10 cellular contexts compared by ENCODE assay signal in the genomic region with DNA sequence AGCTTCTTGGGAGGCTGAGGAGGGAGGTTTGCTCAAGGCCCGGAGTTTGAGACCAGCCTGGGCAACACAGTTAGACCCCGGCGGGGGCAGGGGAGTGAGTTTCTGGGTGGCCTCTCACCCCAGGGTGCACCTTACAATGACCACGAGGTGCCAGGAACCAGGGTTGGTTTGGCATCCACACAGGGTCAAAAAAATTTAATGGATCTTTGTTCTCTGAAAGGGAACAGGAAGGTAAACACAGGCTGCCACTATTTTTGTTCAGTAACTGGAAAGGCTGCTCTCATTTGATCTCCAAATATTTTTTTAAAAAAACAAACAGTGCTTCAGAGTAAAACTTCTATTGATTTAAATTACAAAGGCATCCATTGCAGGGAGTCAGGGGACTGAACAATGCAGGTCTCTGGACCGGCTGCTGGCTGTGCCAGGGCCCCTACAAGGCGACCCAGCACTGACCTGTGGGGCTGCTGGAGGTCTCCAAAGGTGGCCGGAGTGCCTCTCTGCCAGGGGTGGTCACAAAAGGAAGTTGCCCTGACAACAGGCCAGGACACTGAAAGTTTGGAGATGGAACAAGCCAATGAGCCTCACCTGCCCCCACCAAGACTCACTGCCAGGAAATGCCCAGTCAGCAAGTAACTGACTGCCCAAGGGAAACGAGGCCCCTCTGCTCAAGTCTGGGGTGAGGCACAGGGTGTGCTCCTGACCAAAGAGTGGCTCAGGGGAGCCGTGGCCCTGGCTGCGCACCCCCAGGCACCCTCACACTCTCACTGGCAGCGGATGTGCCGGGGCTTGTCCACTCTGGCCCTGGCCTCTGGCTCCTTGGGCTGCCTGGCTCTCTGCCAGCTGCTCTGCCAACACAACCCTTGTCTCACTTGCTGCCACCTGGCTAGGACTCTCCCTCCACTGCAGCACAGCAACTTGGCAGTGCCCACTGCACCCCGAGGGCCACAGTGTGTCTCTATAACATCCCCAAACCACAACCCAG. TPM values are rescaled to one million over a fixed set of nuclear protein-coding genes. Genes with fewer than 3 reads are reported as not detected.
A peak's percentile ranks its signal among the peaks of the same experiment; 100 is the strongest.
DNase-seq lines count a peak whose midpoint lies in the region; ATAC-seq and TF ChIP-seq lines count a peak whose summit lies in the region.
"Had no signal": no experiment of that assay in that cellular context is flagged by ENCODE, and none has a peak within 500 bp of the region (broad histone marks: within the 10 kb centered on the region; RNA-seq: fewer than 3 reads in every experiment).

No MANE protein-coding gene starts in this region.

- TF ChIP-seq CTCF in psoas muscle (IDR thresholded peaks at IDR 0.05) = no peak
- no peak for TF ChIP-seq CTCF in CD8-positive, alpha-beta T cell (IDR thresholded peaks at IDR 0.05)

- 42 to 58% (median 49%) methylated on average over 13 of the region's 13 CpGs for WGBS in psoas muscle, 3 donors

- H3K9me3 ChIP-seq in psoas muscle = no peaks in the 10 kb centered on the region
- no peaks in the 10 kb centered on the region for H3K9me3 ChIP-seq in CD8-positive, alpha-beta T cell (ENCODE audit: low read length)
- H3K9me3 ChIP-seq: HAP-1 had no signal

- CTCF ChIA-PET in CD8-positive, alpha-beta T cell (lab: Charles Lee) = no interaction called here
- CTCF ChIA-PET in T-cell (lab: Charles Lee) = interaction anchor here in 1 of 2 donors (0.9 kb wide), 1 partner anchor 36 kb away, joined by 3 read pairs; no protein-coding TSS in a partner anchor
- CTCF ChIA-PET in activated CD4-positive, alpha-beta T cell treated with anti-CD3 and anti-CD28 coated beads for 36 hours (lab: Charles Lee) = interaction anchor here (0.6 to 0.9 kb wide), 3 partner anchors 15 to 145 kb away, joined by 3 to 4 read pairs (median 3); no protein-coding TSS in a partner anchor

- H3K4me3 ChIP-seq in psoas muscle = no peak overlapping the region
- H3K4me3 ChIP-seq in CD8-positive, alpha-beta T cell (ENCODE audit: low read depth, low read length) = no peak overlapping the region
- H3K4me3 ChIP-seq: HAP-1 had no signal

- DNase-seq in DMS53 (lab: John Stamatoyannopoulos, UW) (peak; percentile 66), RPMI8226 (peak; percentile 27), glomerular visceral epithelial cell (ENCODE audit: extremely low spot score) (peak; percentile 23), psoas muscle (peak; percentile 61 to 80), T-cell (no peak)
- no peak for DNase-seq in CD8-positive, alpha-beta T cell
- no peak for DNase-seq in stimulated activated naive CD4-positive, alpha-beta T cell treated with Interleukin-2 at 50 U/mL for 16 hours (lab: John Stamatoyannopoulos, UW)
- no peak for DNase-seq in activated CD4-positive, alpha-beta T cell treated with anti-CD3 and anti-CD28 coated beads for 36 hours
- DNase-seq: activated CD4-positive, alpha-beta T cell treated with anti-CD3 and anti-CD28 coated beads, Interleukin-2, amount 50 U/mL, for 4 hours had no signal

- H3K27ac Mint-ChIP-seq in CD8-positive, alpha-beta T cell = no peak overlapping the region
- H3K27ac Mint-ChIP-seq in T-cell = no peak overlapping the region
- no peak overlapping the region for H3K27ac Mint-ChIP-seq in activated CD4-positive, alpha-beta T cell treated with anti-CD3 and anti-CD28 coated beads for 36 hours

- H3K27me3 ChIP-seq in psoas muscle (ENCODE audit: insufficient read depth in 3 of 3, low read length in 2 of 3) = no peaks in the 10 kb centered on the region
- H3K27me3 ChIP-seq in CD8-positive, alpha-beta T cell (ENCODE audit: insufficient read depth, low read length) = no peaks in the 10 kb centered on the region

- peaks cover 5 to 77% of the 10 kb centered on the region in 2 donors for H3K36me3 ChIP-seq in psoas muscle (ENCODE audit: insufficient read depth in 1 of 2, low read depth in 1 of 2)
- H3K36me3 ChIP-seq in CD8-positive, alpha-beta T cell (ENCODE audit: insufficient read depth, low read length) = peaks cover 16% of the 10 kb centered on the region

- peaks cover 70% of the 10 kb centered on the region for H3K36me3 Mint-ChIP-seq in CD8-positive, alpha-beta T cell
- peaks cover 46% of the 10 kb centered on the region for H3K36me3 Mint-ChIP-seq in T-cell
- H3K36me3 Mint-ChIP-seq in activated CD4-positive, alpha-beta T cell treated with anti-CD3 and anti-CD28 coated beads for 36 hours (ENCODE audit: low read depth) = peaks cover 16% of the 10 kb centered on the region

- ATAC-seq in psoas muscle (peak; percentile 67 to 73 (median 68)), T-cell (replicated peaks in 1 of 4) (no peak)
- ATAC-seq in CD8-positive, alpha-beta T cell = no peak
- ATAC-seq in activated CD4-positive, alpha-beta T cell treated with anti-CD3 and anti-CD28 coated beads for 36 hours = no peak

- no peak overlapping the region for H3K4me3 Mint-ChIP-seq in CD8-positive, alpha-beta T cell
- H3K4me3 Mint-ChIP-seq in T-cell = no peak overlapping the region
- no peak overlapping the region for H3K4me3 Mint-ChIP-seq in activated CD4-positive, alpha-beta T cell treated with anti-CD3 and anti-CD28 coated beads for 36 hours

- H3K4me1 ChIP-seq in psoas muscle = peaks cover 31% of the 10 kb centered on the region
- no peaks in the 10 kb centered on the region for H3K4me1 ChIP-seq in CD8-positive, alpha-beta T cell (ENCODE audit: insufficient read depth, low read length)
- H3K4me1 ChIP-seq: HAP-1 had no signal

- H3K27ac ChIP-seq in psoas muscle = peak overlapping the region; percentile 47
- no peak overlapping the region for H3K27ac ChIP-seq in CD8-positive, alpha-beta T cell (ENCODE audit: low read depth, low read length)

- intact Hi-C loops in psoas muscle (cut with DNase I) = no loop called here
- intact Hi-C loops in CD8-positive, alpha-beta T cell (cut with DNase I, micrococcal nuclease) = no loop called here
- intact Hi-C loops in activated CD4-positive, alpha-beta T cell treated with anti-CD3 and anti-CD28 coated beads for 36 hours (cut with DNase I, micrococcal nuclease) = no loop called here

- H3K27me3 Mint-ChIP-seq in CD8-positive, alpha-beta T cell (ENCODE audit: low read depth) = no peaks in the 10 kb centered on the region
- no peaks in the 10 kb centered on the region for H3K27me3 Mint-ChIP-seq in T-cell
- H3K27me3 Mint-ChIP-seq in activated CD4-positive, alpha-beta T cell treated with anti-CD3 and anti-CD28 coated beads for 36 hours = no peaks in the 10 kb centered on the region

- no peaks in the 10 kb centered on the region for H3K9me3 Mint-ChIP-seq in CD8-positive, alpha-beta T cell
- H3K9me3 Mint-ChIP-seq in T-cell = no peaks in the 10 kb centered on the region
- no peaks in the 10 kb centered on the region for H3K9me3 Mint-ChIP-seq in activated CD4-positive, alpha-beta T cell treated with anti-CD3 and anti-CD28 coated beads for 36 hours (ENCODE audit: low read depth)

- POLR2A ChIA-PET in CD8-positive, alpha-beta T cell (lab: Charles Lee) = interaction anchor here (0.6 kb wide), 1 partner anchor 149 kb away, joined by 3 read pairs; no protein-coding TSS in a partner anchor
- POLR2A ChIA-PET in T-cell (lab: Charles Lee) = interaction anchor here in 1 of 2 donors (0.6 kb wide), 1 partner anchor 226 kb away, joined by 5 read pairs; no protein-coding TSS in a partner anchor
- POLR2A ChIA-PET in activated CD4-positive, alpha-beta T cell treated with anti-CD3 and anti-CD28 coated beads for 36 hours (lab: Charles Lee) = no interaction called here

- H3K4me1 Mint-ChIP-seq in CD8-positive, alpha-beta T cell (ENCODE audit: low read depth) = no peaks in the 10 kb centered on the region
- H3K4me1 Mint-ChIP-seq in T-cell = no peaks in the 10 kb centered on the region
- H3K4me1 Mint-ChIP-seq in activated CD4-positive, alpha-beta T cell treated with anti-CD3 and anti-CD28 coated beads for 36 hours = no peaks in the 10 kb centered on the region

RNA-seq across cellular contexts. Expression of a gene that starts 51.8 kb away (rescaled TPM):
- 10 to 100 TPM; 19.7 to 36.1 (median 25.8) TPM for total RNA-seq in psoas muscle
- 10 to 100 TPM; 18.4 to 25.0 (median 20.1) TPM for polyA plus RNA-seq in psoas muscle
- total RNA-seq in CD8-positive, alpha-beta T cell = 10 to 100 TPM; 25.4 TPM
- 10 to 100 TPM; 25.7 to 32.5 (median 30.2) TPM for total RNA-seq in T-cell
- 10 to 100 TPM; 22.5 to 23.0 TPM for total RNA-seq in activated CD4-positive, alpha-beta T cell treated with anti-CD3 and anti-CD28 coated beads for 36 hours

Comparison
In these comparisons a context has a peak if more than half of its experiments do, and no peak if none do; other contexts are left out.
1. DNase-seq: peak in DMS53 (single experiment), RPMI8226 (single experiment), glomerular visceral epithelial cell (single experiment) and psoas muscle (2 of 2); none in CD8-positive, alpha-beta T cell (0 of 7), stimulated activated naive CD4-positive, alpha-beta T cell treated with Interleukin-2 at 50 U/mL for 16 hours (single experiment), T-cell (0 of 34) and activated CD4-positive, alpha-beta T cell treated with anti-CD3 and anti-CD28 coated beads for 36 hours (single experiment).
2. ATAC-seq: peak in psoas muscle (4 of 4); none in CD8-positive, alpha-beta T cell (single experiment), T-cell (0 of 4) and activated CD4-positive, alpha-beta T cell treated with anti-CD3 and anti-CD28 coated beads for 36 hours (single experiment).